26 cellular contexts compared by ENCODE assay signal in genomic region chr5:107894361-107894760, GRCh38.
DNase-seq lines count a peak whose midpoint lies in the region; ATAC-seq, FAIRE-seq and TF ChIP-seq lines count a peak whose summit lies in the region.
"Had no signal": no experiment of that assay in that cellular context is flagged by ENCODE, and none has a peak within 500 bp of the region (broad histone marks: within the 10 kb centered on the region; RNA-seq: fewer than 3 reads in every experiment).

No MANE protein-coding gene starts in this region.

- H3K4me1 ChIP-seq in ACC112 (ENCODE audit: control insufficient read depth, insufficient read depth, low read length, unreplicated experiment) (peaks cover 6% of the 10 kb centered on the region), GM23248 (ENCODE audit: insufficient read depth) (peaks cover 14% of the 10 kb centered on the region), astrocyte (ENCODE audit: insufficient read depth, low read length) (no peaks in the 10 kb centered on the region), body of pancreas (no peaks in the 10 kb centered on the region)
- H3K4me1 ChIP-seq: pancreas had no signal

- H3F3A ChIP-seq in GM23248 (ENCODE audit: insufficient read depth), result peaks cover 7% of the 10 kb centered on the region; the same call in 1 of the 2 replicates

- H3K27me3 Mint-ChIP-seq in astrocyte (ENCODE audit: low read depth, unreplicated experiment), result no peaks in the 10 kb centered on the region
- H3K27me3 Mint-ChIP-seq: activated B cell treated with CpG ODN at 0.5 μM for 24 hours; activated CD8-positive, alpha-beta T cell treated with anti-CD3 and anti-CD28 coated beads for 36 hours; activated T-cell treated with anti-CD3 and anti-CD28 coated beads, Interleukin-2, amount 50 U/mL, for 24 hours; memory B cell; naive thymus-derived CD8-positive, alpha-beta T cell had no signal

- H3K9ac ChIP-seq in GM23248 (peak overlapping the region; percentile 25; the same call in 1 of the 2 replicates), astrocyte (ENCODE audit: low read length) (no peak overlapping the region)

- no peak for TF ChIP-seq POLR2A in lower leg skin (IDR thresholded peaks at IDR 0.05)
- no peak for TF ChIP-seq POLR2A in body of pancreas (IDR thresholded peaks at IDR 0.05)

- ATAC-seq in activated naive CD4-positive, alpha-beta T cell treated with anti-CD3 and anti-CD28 coated beads, Interleukin-2, amount 50 U/mL, for 72 hours, result no peak
- no peak for ATAC-seq in body of pancreas
- ATAC-seq: activated CD8-positive, alpha-beta T cell treated with anti-CD3 and anti-CD28 coated beads for 36 hours; naive thymus-derived CD8-positive, alpha-beta T cell had no signal

- peak overlapping the region; percentile 68 for H3K4me2 ChIP-seq in GM23248 (ENCODE audit: unreplicated experiment)
- H3K4me2 ChIP-seq in astrocyte (ENCODE audit: low read length), result peak overlapping the region; percentile 39

- H3K27ac ChIP-seq in ACC112 (ENCODE audit: low read depth, low read length) (peak overlapping the region; percentile 35), GM23248 (peak overlapping the region; percentile 46), astrocyte (ENCODE audit: low read depth, low read length) (no peak overlapping the region), body of pancreas (no peak overlapping the region)
- H3K27ac ChIP-seq: gastroesophageal sphincter, pancreas had no signal

- H2AFZ ChIP-seq in ACC112 (ENCODE audit: low read length, unreplicated experiment) (peak overlapping the region; percentile 82), GM23248 (peak overlapping the region; percentile 61), astrocyte (ENCODE audit: low read depth, low read length) (no peak overlapping the region)

- DNase-seq in GM23248 (peak; percentile 68), astrocyte (ENCODE audit: low read depth) (peak; percentile 20), fibroblast of the aortic adventitia (ENCODE audit: low read depth) (peak; percentile 33), NOMO-1 treated with DMSO at 0.1 percent for 48 hours (lab: John Stamatoyannopoulos, UW; ENCODE audit: unreplicated experiment) (no peak), lower leg skin (ENCODE audit: low spot score in 2 of 2) (no peak), body of pancreas (no peak)
- no peak for DNase-seq in activated naive CD4-positive, alpha-beta T cell treated with anti-CD3 and anti-CD28 coated beads, Interleukin-2, amount 50 U/mL, for 72 hours (ENCODE audit: low spot score in 2 of 2)
- DNase-seq: activated B cell treated with CpG ODN at 0.5 μM for 24 hours; activated CD8-positive, alpha-beta T cell treated with anti-CD3 and anti-CD28 coated beads for 36 hours; activated naive CD4-positive, alpha-beta T cell; activated T-cell treated with anti-CD3 and anti-CD28 coated beads, Interleukin-2, amount 50 U/mL, for 24 hours; DMS53; endodermal cell; H9; Kasumi-1; kidney; naive thymus-derived CD8-positive, alpha-beta T cell; NCI-H1436; NCI-H510A treated with DMSO at 0.1 percent for 48 hours; pancreas; right cardiac atrium had no signal

- no peaks in the 10 kb centered on the region for H4K20me1 ChIP-seq in GM23248 (ENCODE audit: insufficient read depth)
- H4K20me1 ChIP-seq in astrocyte (ENCODE audit: insufficient read depth, low read length), result no peaks in the 10 kb centered on the region

- intact Hi-C loops in lower leg skin (cut with DNase I; ENCODE audit: low total_unique reads), result no loop called here
- intact Hi-C loops in body of pancreas (cut with DNase I), result no loop called here

- no peaks in the 10 kb centered on the region for H3K79me2 ChIP-seq in ACC112 (ENCODE audit: control insufficient read depth, insufficient read depth, low read length, unreplicated experiment)
- no peaks in the 10 kb centered on the region for H3K79me2 ChIP-seq in GM23248 (ENCODE audit: insufficient read depth)
- H3K79me2 ChIP-seq in astrocyte (ENCODE audit: insufficient read depth, low read length), result no peaks in the 10 kb centered on the region

- H3K27me3 ChIP-seq in ACC112 (ENCODE audit: insufficient read depth, low read length) (no peaks in the 10 kb centered on the region), GM23248 (replicated peaks; ENCODE audit: insufficient read depth) (no peaks in the 10 kb centered on the region), astrocyte (ENCODE audit: insufficient read depth, low read length) (no peaks in the 10 kb centered on the region), body of pancreas (no peaks in the 10 kb centered on the region)
- H3K27me3 ChIP-seq: ascending aorta, gastroesophageal sphincter, pancreas had no signal

- WGBS in GM23248 (ENCODE audit: low coverage in 1 of 2, low lambda C conversion rate in 2 of 2, missing lambda C conversion rate in 2 of 2), 2 experiments, result 27 to 35% methylated on average over 1 of the region's 1 CpG
- WGBS in lower leg skin, 2 donors, result 62 to 77% methylated on average over 1 of the region's 1 CpG
- WGBS in body of pancreas, 2 donors, result 62 to 92% methylated on average over 1 of the region's 1 CpG

- H3K36me3 Mint-ChIP-seq in astrocyte (ENCODE audit: low read depth, unreplicated experiment), result peaks cover 5% of the 10 kb centered on the region
- H3K36me3 Mint-ChIP-seq in activated naive CD4-positive, alpha-beta T cell treated with anti-CD3 and anti-CD28 coated beads, Interleukin-2, amount 50 U/mL, for 72 hours, result peaks cover 0 to 8% of the 10 kb centered on the region in 2 donors

- H3K36me3 ChIP-seq in ACC112 (ENCODE audit: insufficient read depth, low read length), result no peaks in the 10 kb centered on the region
- no peaks in the 10 kb centered on the region for H3K36me3 ChIP-seq in GM23248 (ENCODE audit: low read depth)
- H3K36me3 ChIP-seq in astrocyte (ENCODE audit: insufficient read depth, low read length), result no peaks in the 10 kb centered on the region
- no peaks in the 10 kb centered on the region for H3K36me3 ChIP-seq in body of pancreas (replicated peaks in 1 of 2; ENCODE audit: insufficient read depth in 1 of 2, low read depth in 2 of 2)
- H3K36me3 ChIP-seq: ascending aorta, gastroesophageal sphincter, pancreas had no signal

- H3K9me2 ChIP-seq in GM23248 (ENCODE audit: insufficient read depth), result no peaks in the 10 kb centered on the region

- H3K4me3 ChIP-seq in ACC112 (ENCODE audit: low read depth, low read length), result peak overlapping the region; percentile 56
- peak overlapping the region; percentile 44 for H3K4me3 ChIP-seq in GM23248
- H3K4me3 ChIP-seq in astrocyte (ENCODE audit: insufficient read depth, low read depth, low read length), result no peak overlapping the region
- H3K4me3 ChIP-seq in fibroblast of the aortic adventitia (ENCODE audit: low read depth, low read length), result no peak overlapping the region
- no peak overlapping the region for H3K4me3 ChIP-seq in lower leg skin (ENCODE audit: low read depth, poor library complexity, severe bottlenecking)
- no peak overlapping the region for H3K4me3 ChIP-seq in body of pancreas
- H3K4me3 ChIP-seq: pancreas had no signal

- H3K27ac Mint-ChIP-seq in astrocyte (ENCODE audit: unreplicated experiment), result peak overlapping the region; percentile 70
- no peak overlapping the region for H3K27ac Mint-ChIP-seq in activated naive CD4-positive, alpha-beta T cell treated with anti-CD3 and anti-CD28 coated beads, Interleukin-2, amount 50 U/mL, for 72 hours
- H3K27ac Mint-ChIP-seq: activated B cell treated with CpG ODN at 0.5 μM for 24 hours; activated CD8-positive, alpha-beta T cell treated with anti-CD3 and anti-CD28 coated beads for 36 hours; activated T-cell treated with anti-CD3 and anti-CD28 coated beads, Interleukin-2, amount 50 U/mL, for 24 hours; endodermal cell; H9; memory B cell; naive thymus-derived CD8-positive, alpha-beta T cell had no signal

- TF ChIP-seq CTCF in astrocyte (IDR thresholded peaks at IDR 0.05; ENCODE audit: insufficient read depth, low read depth, low read length) (no peak), fibroblast of the aortic adventitia (IDR thresholded peaks at IDR 0.05; ENCODE audit: insufficient read depth, low read length) (no peak), lower leg skin (IDR thresholded peaks at IDR 0.05) (no peak), body of pancreas (IDR thresholded peaks at IDR 0.05) (no peak)

- H3K9me3 ChIP-seq in GM23248 (ENCODE audit: low read depth), result no peaks in the 10 kb centered on the region
- H3K9me3 ChIP-seq in astrocyte (ENCODE audit: insufficient read depth, low read depth, low read length), result no peaks in the 10 kb centered on the region
- H3K9me3 ChIP-seq in body of pancreas, result no peaks in the 10 kb centered on the region
- H3K9me3 ChIP-seq: ascending aorta, gastroesophageal sphincter, pancreas had no signal

- H3K9me3 Mint-ChIP-seq in astrocyte (ENCODE audit: unreplicated experiment), result no peaks in the 10 kb centered on the region
- peaks cover 3 to 9% of the 10 kb centered on the region in 2 donors for H3K9me3 Mint-ChIP-seq in activated naive CD4-positive, alpha-beta T cell treated with anti-CD3 and anti-CD28 coated beads, Interleukin-2, amount 50 U/mL, for 72 hours
- H3K9me3 Mint-ChIP-seq: activated CD8-positive, alpha-beta T cell treated with anti-CD3 and anti-CD28 coated beads for 36 hours had no signal

- H3K4me1 Mint-ChIP-seq in astrocyte (ENCODE audit: low read depth, unreplicated experiment), result peaks cover 13% of the 10 kb centered on the region
- H3K4me1 Mint-ChIP-seq: activated B cell treated with CpG ODN at 0.5 μM for 24 hours, memory B cell had no signal

- FAIRE-seq in astrocyte (lab: Jason Lieb, UNC), result no peak
- FAIRE-seq: colon had no signal

- H3K4me3 Mint-ChIP-seq in astrocyte (ENCODE audit: unreplicated experiment), result no peak overlapping the region
- H3K4me3 Mint-ChIP-seq: activated B cell treated with CpG ODN at 0.5 μM for 24 hours; activated CD8-positive, alpha-beta T cell treated with anti-CD3 and anti-CD28 coated beads for 36 hours; activated T-cell treated with anti-CD3 and anti-CD28 coated beads, Interleukin-2, amount 50 U/mL, for 24 hours; endodermal cell; H9; memory B cell; naive thymus-derived CD8-positive, alpha-beta T cell had no signal

- in situ Hi-C loops in GM23248 (cut with MboI), result no loop called here

Comparison
In these comparisons a context has a peak if more than half of its experiments do, and no peak if none do; other contexts are left out.
1. H3K27ac ChIP-seq: peak in ACC112 (single experiment) and GM23248 (single experiment); none in astrocyte (single experiment) and body of pancreas (0 of 4).
2. H3K4me3 ChIP-seq: peak in ACC112 (single experiment) and GM23248 (single experiment); none in astrocyte (single experiment), fibroblast of the aortic adventitia (single experiment), lower leg skin (single experiment) and body of pancreas (0 of 2).
3. DNase-seq: peak in GM23248 (single experiment), astrocyte (single experiment) and fibroblast of the aortic adventitia (single experiment); none in activated naive CD4-positive, alpha-beta T cell treated with anti-CD3 and anti-CD28 coated beads, Interleukin-2, amount 50 U/mL, for 72 hours (0 of 2), NOMO-1 treated with DMSO at 0.1 percent for 48 hours (single experiment), lower leg skin (0 of 2) and body of pancreas (0 of 4).